9 cellular contexts compared by ENCODE assay signal in the genomic region with DNA sequence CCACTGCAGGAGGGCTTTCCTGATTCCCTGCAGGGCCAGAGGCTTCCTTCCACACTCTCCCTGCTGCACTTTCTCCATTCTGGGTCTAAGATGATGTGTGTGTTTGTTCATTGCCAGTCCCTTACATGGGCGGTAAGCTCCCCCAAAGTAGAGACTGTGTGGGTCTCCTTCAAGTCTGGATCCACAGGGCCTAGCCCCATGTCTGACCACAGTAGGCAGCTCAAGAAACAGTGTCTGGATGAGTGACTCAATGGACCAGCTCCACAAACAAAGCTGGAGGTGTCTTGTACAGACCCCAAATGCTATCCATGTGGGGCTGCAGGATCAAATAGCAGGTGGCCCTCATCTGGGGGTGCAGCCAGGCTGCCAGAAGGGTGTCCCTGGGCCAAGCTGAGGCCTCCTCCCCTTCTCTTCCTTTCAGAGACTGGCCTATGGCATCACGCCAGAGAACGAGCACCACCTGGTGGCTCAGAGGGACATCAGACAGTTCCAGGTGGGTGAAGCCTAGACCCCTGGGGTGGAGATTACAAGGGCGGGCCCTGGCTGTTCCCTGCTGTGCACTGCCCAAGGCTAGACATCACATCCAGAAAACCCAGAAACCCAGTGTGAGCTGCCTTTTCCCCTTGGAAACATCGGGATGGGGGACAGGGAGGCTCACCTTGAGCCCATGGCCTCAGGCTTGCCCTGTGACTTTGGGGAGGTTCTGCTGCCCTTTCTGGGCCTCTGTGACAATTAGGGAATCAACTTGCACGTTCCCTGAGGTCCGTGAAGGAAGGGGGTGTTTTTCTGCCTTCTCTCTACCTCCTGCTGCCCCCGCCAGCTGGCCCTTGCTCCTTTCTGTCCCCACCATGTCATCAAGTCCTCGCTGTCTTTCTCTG. TPM values are rescaled to one million over a fixed set of nuclear protein-coding genes. Genes with fewer than 3 reads are reported as not detected.
DNase-seq lines count a peak whose midpoint lies in the region; ATAC-seq, FAIRE-seq and TF ChIP-seq lines count a peak whose summit lies in the region.
"Had no signal": no experiment of that assay in that cellular context is flagged by ENCODE, and none has a peak within 500 bp of the region (broad histone marks: within the 10 kb centered on the region; RNA-seq: fewer than 3 reads in every experiment).

No MANE protein-coding gene starts in this region.

- CTCF ChIA-PET in WTC11 (lab: Charles Lee) = interaction anchor here (0.6 to 14.1 kb wide), 22 partner anchors 11 to 239 kb away, joined by 3 to 213 read pairs (median 4); partner anchors contain the start of genes MMP2 and SLC6A2

- no peaks in the 10 kb centered on the region for H3K27me3 ChIP-seq in fibroblast of lung (ENCODE audit: control insufficient read depth, insufficient read depth, low read length)

- H3K4me2 ChIP-seq in fibroblast of lung (ENCODE audit: extremely low read depth, insufficient read depth, low read length) = no peak overlapping the region

- H3K27ac Mint-ChIP-seq in WTC11 (no peak overlapping the region), osteocyte (ENCODE audit: unreplicated experiment) (no peak overlapping the region)

- no peaks in the 10 kb centered on the region for H3K79me2 ChIP-seq in fibroblast of lung (ENCODE audit: control insufficient read depth, insufficient read depth, low read length)

- H3K36me3 Mint-ChIP-seq in WTC11 (no peaks in the 10 kb centered on the region), osteocyte (ENCODE audit: unreplicated experiment) (no peaks in the 10 kb centered on the region)

- H3K4me1 ChIP-seq in fibroblast of lung (ENCODE audit: control insufficient read depth, extremely low read depth, insufficient read depth, low read length) = no peaks in the 10 kb centered on the region

- no peaks in the 10 kb centered on the region for H3K36me3 ChIP-seq in fibroblast of lung (ENCODE audit: control insufficient read depth, insufficient read depth, low read length)

- peaks cover 32% of the 10 kb centered on the region for H3K4me1 Mint-ChIP-seq in WTC11
- no peaks in the 10 kb centered on the region for H3K4me1 Mint-ChIP-seq in osteocyte (ENCODE audit: unreplicated experiment)
- H3K4me1 Mint-ChIP-seq: central memory CD8-positive, alpha-beta T cell had no signal

- H3K9me3 Mint-ChIP-seq in WTC11 (no peaks in the 10 kb centered on the region), osteocyte (ENCODE audit: unreplicated experiment) (no peaks in the 10 kb centered on the region)
- H3K9me3 Mint-ChIP-seq: central memory CD8-positive, alpha-beta T cell had no signal

- no peaks in the 10 kb centered on the region for H3K9me3 ChIP-seq in fibroblast of lung (ENCODE audit: control insufficient read depth, insufficient read depth, low read depth, low read length)

- H2AFZ ChIP-seq in fibroblast of lung (ENCODE audit: low read length) = no peak overlapping the region

- FAIRE-seq in H54 (lab: Jason Lieb, UNC) = no peak

- no peak for TF ChIP-seq POLR2A in H54 (IDR thresholded peaks at IDR 0.05; ENCODE audit: low read depth, low read length)

- TF ChIP-seq CTCF in WTC11 (IDR thresholded peaks at IDR 0.05) = peak; percentile 70
- peak; percentile 46 to 63 for TF ChIP-seq CTCF in fibroblast of lung (conservative IDR thresholded peaks at IDR 0.05 in 1 of 2, IDR thresholded peaks at IDR 0.05 in 1 of 2; ENCODE audit: low read depth in 1 of 2, low read length in 2 of 2)
- TF ChIP-seq CTCF in osteocyte (IDR thresholded peaks at IDR 0.05) = peak; percentile 56

- no peaks in the 10 kb centered on the region for H4K20me1 ChIP-seq in fibroblast of lung (ENCODE audit: control insufficient read depth, extremely low read depth, insufficient read depth, low read length)

- H3K27me3 Mint-ChIP-seq in WTC11 (ENCODE audit: low read depth) = no peaks in the 10 kb centered on the region
- H3K27me3 Mint-ChIP-seq in osteocyte (ENCODE audit: unreplicated experiment) = peaks cover 37% of the 10 kb centered on the region

- H3K27ac ChIP-seq in fibroblast of lung (ENCODE audit: insufficient read depth, low read length) = no peak overlapping the region

- no peak overlapping the region for H3K4me3 Mint-ChIP-seq in WTC11
- H3K4me3 Mint-ChIP-seq in osteocyte (ENCODE audit: unreplicated experiment) = no peak overlapping the region
- H3K4me3 Mint-ChIP-seq: central memory CD8-positive, alpha-beta T cell had no signal

- POLR2A ChIA-PET in WTC11 (lab: Charles Lee) = no interaction called here

- H3K4me3 ChIP-seq in fibroblast of lung (replicated peaks in 1 of 4; ENCODE audit: control extremely low read depth in 1 of 4, insufficient read depth in 1 of 4, low read depth in 3 of 4, low read length in 4 of 4) = no peak overlapping the region

- peak; percentile 83 for ATAC-seq in WTC11

- DNase-seq in NCI-H510A treated with DMSO at 0.1 percent for 48 hours (lab: John Stamatoyannopoulos, UW) (peak; percentile 38), NCI-H510A (lab: John Stamatoyannopoulos, UW) (no peak), H54 (ENCODE audit: insufficient read length, low spot score) (peak; percentile 44), NCI-H1048 (lab: John Stamatoyannopoulos, UW) (peak; percentile 9), WTC11 (ENCODE audit: low spot score) (peak; percentile 71), fibroblast of lung (ENCODE audit: low read depth in 2 of 2) (peak; percentile 23 to 34), osteocyte (ENCODE audit: extremely low spot score, unreplicated experiment) (no peak), activated gamma-delta T cell (lab: John Stamatoyannopoulos, UW) (no peak)

- no peak overlapping the region for H3K9ac ChIP-seq in fibroblast of lung (ENCODE audit: insufficient read depth, low read length)

TF ChIP-seq in WTC11, 78 proteins besides CTCF, POLR2A, EP300 and RAD21:
- TF ChIP-seq NFYB (CRISPR knock-in tag; conservative IDR thresholded peaks at IDR 0.05; ENCODE audit: low read depth) = no peak
- peak; percentile 88 for TF ChIP-seq ZNF423 (CRISPR knock-in tag; IDR thresholded peaks at IDR 0.05)
TF ChIP-seq in WTC11: peak in this region for 1.

RNA-seq across cellular contexts. Expression of gene SLC6A2, which starts 45.9 kb away (rescaled TPM):
- total RNA-seq in WTC11 (2021) (0.16 to 0.30 TPM (median 0.20 TPM) in 3 replicates), fibroblast of lung (not detected in 2 replicates), osteocyte (not detected in 2 replicates)
- polyA plus RNA-seq in fibroblast of lung = not detected in 2 replicates
- polyA plus RNA-seq in fibroblast of lung (2012) = not detected in 2 replicates
- not detected in 2 replicates for polyA minus RNA-seq in fibroblast of lung (ENCODE audit: low replicate concordance)

Comparison
In these comparisons a context has a peak if more than half of its experiments do, and no peak if none do; other contexts are left out.
1. DNase-seq: peak in NCI-H510A treated with DMSO at 0.1 percent for 48 hours (single experiment), H54 (single experiment), NCI-H1048 (single experiment), WTC11 (single experiment) and fibroblast of lung (2 of 2); none in NCI-H510A (single experiment), osteocyte (single experiment) and activated gamma-delta T cell (single experiment).
2. Peak in every context shown above with its lines, with median percentiles within 50 percentile points of each other: CTCF ChIP-seq.